10 cellular contexts compared by ENCODE assay signal in genomic region chr5:68416714-68417113, GRCh38.
"Had no signal": no experiment of that assay in that cellular context is flagged by ENCODE, and none has a peak within 500 bp of the region (broad histone marks: within the 10 kb centered on the region; RNA-seq: fewer than 3 reads in every experiment).

No MANE protein-coding gene starts in this region.

- H3K36me3 ChIP-seq: HAP-1 had no signal

- H3K4me2 ChIP-seq: GM23338 had no signal

- H3K9ac ChIP-seq: GM23248 had no signal

- H3K9me3 ChIP-seq: HAP-1 had no signal

- H2AFZ ChIP-seq: GM23248, GM23338 had no signal

- H3K4me3 ChIP-seq: GM23248, GM23338, HAP-1 had no signal

- FAIRE-seq: H54 had no signal

- DNase-seq: GM23248, GOT3, H7, H9, HCEC 1CT, HFFc6 had no signal

- ATAC-seq: GM23338, HCT116 had no signal

- H3K27ac ChIP-seq: GM23248 had no signal
